16 cellular contexts compared by ENCODE assay signal in genomic region chr3:116886202-116886893, GRCh38.
DNase-seq lines count a peak whose midpoint lies in the region; ATAC-seq and TF ChIP-seq lines count a peak whose summit lies in the region.
"Had no signal": no experiment of that assay in that cellular context is flagged by ENCODE, and none has a peak within 500 bp of the region (broad histone marks: within the 10 kb centered on the region; RNA-seq: fewer than 3 reads in every experiment).

No MANE protein-coding gene starts in this region.

- H3K4me2 ChIP-seq in OCI-LY7 (ENCODE audit: low read length) (peak overlapping the region; percentile 75), GM23338 (no peak overlapping the region)

- CTCF ChIA-PET in OCI-LY7 (lab: Charles Lee; ENCODE audit: unreplicated experiment) (no interaction called here), MCF 10A (lab: Yijun Ruan, JAX) (no interaction called here)
- CTCF ChIA-PET in naive thymus-derived CD4-positive, alpha-beta T cell (lab: Charles Lee) = no interaction called here

- H3K4me3 ChIP-seq in OCI-LY7 (ENCODE audit: low read depth, low read length, poor library complexity, severe bottlenecking) (peak overlapping the region; percentile 52), GM23338 (no peak overlapping the region)
- H3K4me3 ChIP-seq in naive thymus-derived CD4-positive, alpha-beta T cell (ENCODE audit: low read length) = no peak overlapping the region
- H3K4me3 ChIP-seq: Peyer's patch, skin epidermis had no signal

- H3K4me1 ChIP-seq in OCI-LY7 (ENCODE audit: insufficient read depth, low read length, poor library complexity, severe bottlenecking) = peaks cover 25% of the 10 kb centered on the region
- H3K4me1 ChIP-seq in GM23338 (ENCODE audit: insufficient read depth) = no peaks in the 10 kb centered on the region
- no peaks in the 10 kb centered on the region for H3K4me1 ChIP-seq in naive thymus-derived CD4-positive, alpha-beta T cell (ENCODE audit: control insufficient read depth in 2 of 2, insufficient read depth in 2 of 2, low read length in 2 of 2)
- H3K4me1 ChIP-seq: Peyer's patch had no signal

- no peaks in the 10 kb centered on the region for H3K36me3 Mint-ChIP-seq in MCF 10A (ENCODE audit: insufficient read depth, unreplicated experiment)
- H3K36me3 Mint-ChIP-seq in GM23338 (ENCODE audit: low read depth) = no peaks in the 10 kb centered on the region
- no peaks in the 10 kb centered on the region for H3K36me3 Mint-ChIP-seq in glutamatergic neuron (ENCODE audit: unreplicated experiment)
- no peaks in the 10 kb centered on the region for H3K36me3 Mint-ChIP-seq in naive thymus-derived CD4-positive, alpha-beta T cell
- H3K36me3 Mint-ChIP-seq: activated naive CD4-positive, alpha-beta T cell treated with anti-CD3 and anti-CD28 coated beads, Interleukin-2, amount 50 U/mL, for 72 hours had no signal

- no peak overlapping the region for H3K27ac Mint-ChIP-seq in MCF 10A (ENCODE audit: low read depth, unreplicated experiment)
- H3K27ac Mint-ChIP-seq in GM23338 = no peak overlapping the region
- no peak overlapping the region for H3K27ac Mint-ChIP-seq in glutamatergic neuron (ENCODE audit: unreplicated experiment)
- no peak overlapping the region for H3K27ac Mint-ChIP-seq in naive thymus-derived CD4-positive, alpha-beta T cell
- H3K27ac Mint-ChIP-seq: activated naive CD4-positive, alpha-beta T cell treated with anti-CD3 and anti-CD28 coated beads, Interleukin-2, amount 50 U/mL, for 72 hours had no signal

- POLR2A ChIA-PET in OCI-LY7 (lab: Charles Lee) (interaction anchor here (0.6 to 0.7 kb wide), 3 partner anchors 11 to 20 kb away, joined by 3 to 5 read pairs (median 3); no protein-coding TSS in a partner anchor), MCF 10A (lab: Yijun Ruan, JAX) (no interaction called here)
- POLR2A ChIA-PET in naive thymus-derived CD4-positive, alpha-beta T cell (lab: Charles Lee) = no interaction called here

- DNase-seq in OCI-LY7 (ENCODE audit: low spot score) = peak; percentile 56
- no peak for DNase-seq in MCF 10A (ENCODE audit: unreplicated experiment)
- no peak for DNase-seq in GM23338 (ENCODE audit: low spot score)
- no peak for DNase-seq in glutamatergic neuron
- no peak for DNase-seq in naive thymus-derived CD4-positive, alpha-beta T cell
- DNase-seq: dermis blood vessel endothelial cell; HCEC 1CT; hippocampal formation; NCI-H1092 treated with DMSO at 0.1 percent for 48 hours; Peyer's patch; stimulated activated naive CD4-positive, alpha-beta T cell treated with Interleukin-2 at 50 U/mL for 16 hours had no signal

- H3K9me3 Mint-ChIP-seq in MCF 10A (ENCODE audit: unreplicated experiment) (no peaks in the 10 kb centered on the region), GM23338 (no peaks in the 10 kb centered on the region), glutamatergic neuron (ENCODE audit: unreplicated experiment) (no peaks in the 10 kb centered on the region)
- H3K9me3 Mint-ChIP-seq in naive thymus-derived CD4-positive, alpha-beta T cell = peaks cover 0 to 6% (median 2%) of the 10 kb centered on the region in 11 donors

- H3K9me3 ChIP-seq in OCI-LY7 (ENCODE audit: low read length) = no peaks in the 10 kb centered on the region
- no peaks in the 10 kb centered on the region for H3K9me3 ChIP-seq in naive thymus-derived CD4-positive, alpha-beta T cell (ENCODE audit: control insufficient read depth in 2 of 3, low read length in 3 of 3)
- H3K9me3 ChIP-seq: Peyer's patch had no signal

- H3K79me2 ChIP-seq in OCI-LY7 (ENCODE audit: insufficient read depth, low read depth, low read length) = no peaks in the 10 kb centered on the region
- H3K79me2 ChIP-seq in GM23338 (replicated peaks; ENCODE audit: insufficient read depth) = no peaks in the 10 kb centered on the region

- ATAC-seq in GM18517 (IDR thresholded peaks at IDR 0.05; ENCODE audit: unreplicated experiment) = peak; percentile 97
- peak; percentile 95 for ATAC-seq in GM21526 (IDR thresholded peaks at IDR 0.05; ENCODE audit: low FRiP score, unreplicated experiment)
- peak; percentile 88 for ATAC-seq in HG03103 (IDR thresholded peaks at IDR 0.05; ENCODE audit: low read depth, unreplicated experiment)
- ATAC-seq in GM23338 = no peak
- no peak for ATAC-seq in naive thymus-derived CD4-positive, alpha-beta T cell
- ATAC-seq: activated naive CD4-positive, alpha-beta T cell treated with anti-CD3 and anti-CD28 coated beads, Interleukin-2, amount 50 U/mL, for 72 hours had no signal

- H3K9me2 ChIP-seq in OCI-LY7 (ENCODE audit: insufficient read depth, low read length) (peaks cover 4% of the 10 kb centered on the region; the same call in 1 of the 2 replicates), GM23338 (ENCODE audit: insufficient read depth) (no peaks in the 10 kb centered on the region)

- H3K27ac ChIP-seq in OCI-LY7 (ENCODE audit: low read depth, low read length, poor library complexity, severe bottlenecking) (peak overlapping the region; percentile 84), GM23338 (ENCODE audit: low read depth) (no peak overlapping the region)
- no peak overlapping the region for H3K27ac ChIP-seq in naive thymus-derived CD4-positive, alpha-beta T cell (ENCODE audit: low read depth, low read length)
- H3K27ac ChIP-seq: Peyer's patch, skin epidermis had no signal

- intact Hi-C loops in OCI-LY7 (cut with micrococcal nuclease; ENCODE audit: unreplicated experiment) (loop anchor here (5.0 to 10.0 kb wide), 2 partner anchors 838 to 1091 kb away; no protein-coding TSS in a partner anchor), MCF 10A (cut with micrococcal nuclease) (no loop called here)
- intact Hi-C loops in naive thymus-derived CD4-positive, alpha-beta T cell (cut with micrococcal nuclease) = no loop called here

- H3F3A ChIP-seq in GM23338 (replicated peaks; ENCODE audit: low read depth) = no peaks in the 10 kb centered on the region

- no peaks in the 10 kb centered on the region for H3K27me3 ChIP-seq in GM23338 (ENCODE audit: insufficient read depth)
- H3K27me3 ChIP-seq in naive thymus-derived CD4-positive, alpha-beta T cell (ENCODE audit: control insufficient read depth in 2 of 2, insufficient read depth in 2 of 2, low read length in 2 of 2) = no peaks in the 10 kb centered on the region
- H3K27me3 ChIP-seq: Peyer's patch had no signal

- H2AFZ ChIP-seq in OCI-LY7 (ENCODE audit: low read length) (peak overlapping the region; percentile 96), GM23338 (no peak overlapping the region)

- TF ChIP-seq CTCF in OCI-LY7 (conservative IDR thresholded peaks at IDR 0.05; ENCODE audit: low read length) (no peak), MCF 10A (IDR thresholded peaks at IDR 0.05; ENCODE audit: unreplicated experiment) (no peak), GM23338 (conservative IDR thresholded peaks at IDR 0.05; ENCODE audit: low read depth in 2 of 2) (no peak), glutamatergic neuron (IDR thresholded peaks at IDR 0.05; ENCODE audit: partially characterized antibody, unreplicated experiment) (no peak)

- H3K4me3 Mint-ChIP-seq in MCF 10A (ENCODE audit: unreplicated experiment) (no peak overlapping the region), GM23338 (no peak overlapping the region), glutamatergic neuron (ENCODE audit: unreplicated experiment) (no peak overlapping the region)
- no peak overlapping the region for H3K4me3 Mint-ChIP-seq in naive thymus-derived CD4-positive, alpha-beta T cell

- no peaks in the 10 kb centered on the region for H3K27me3 Mint-ChIP-seq in MCF 10A (ENCODE audit: insufficient read depth, unreplicated experiment)
- H3K27me3 Mint-ChIP-seq in GM23338 (ENCODE audit: insufficient read depth, low read depth, poor library complexity) = peaks cover 3% of the 10 kb centered on the region
- H3K27me3 Mint-ChIP-seq in glutamatergic neuron (ENCODE audit: unreplicated experiment) = no peaks in the 10 kb centered on the region
- H3K27me3 Mint-ChIP-seq in naive thymus-derived CD4-positive, alpha-beta T cell = no peaks in the 10 kb centered on the region

- TSS peak; percentile 79 for BruUV-seq in OCI-LY7 (replicated peaks; lab: Mats Ljungman, UMichigan)
- no TSS peak for BruUV-seq in MCF 10A (replicated peaks; lab: Mats Ljungman, UMichigan)

- H4K20me1 ChIP-seq in OCI-LY7 (ENCODE audit: insufficient read depth, low read length) = no peaks in the 10 kb centered on the region
- no peaks in the 10 kb centered on the region for H4K20me1 ChIP-seq in GM23338 (replicated peaks; ENCODE audit: insufficient read depth)

- H3K36me3 ChIP-seq in OCI-LY7 (ENCODE audit: insufficient read depth, low read length) (no peaks in the 10 kb centered on the region), GM23338 (ENCODE audit: insufficient read depth) (no peaks in the 10 kb centered on the region)
- no peaks in the 10 kb centered on the region for H3K36me3 ChIP-seq in naive thymus-derived CD4-positive, alpha-beta T cell (ENCODE audit: control insufficient read depth in 2 of 3, insufficient read depth in 3 of 3, low read length in 3 of 3)
- H3K36me3 ChIP-seq: Peyer's patch had no signal

- H3K4me1 Mint-ChIP-seq in MCF 10A (ENCODE audit: insufficient read depth, unreplicated experiment) (no peaks in the 10 kb centered on the region), GM23338 (no peaks in the 10 kb centered on the region; the same call in 2 of the 3 replicates), glutamatergic neuron (ENCODE audit: low read depth, unreplicated experiment) (peaks cover 3% of the 10 kb centered on the region)
- H3K4me1 Mint-ChIP-seq in naive thymus-derived CD4-positive, alpha-beta T cell = no peaks in the 10 kb centered on the region

TF ChIP-seq in GM23338, 12 proteins besides CTCF, POLR2A, EP300 and RAD21 (continues in another document):
- TF ChIP-seq JUNB (IDR thresholded peaks at IDR 0.05; ENCODE audit: unreplicated experiment) (no peak), POLR2AphosphoS5 (IDR thresholded peaks at IDR 0.05; ENCODE audit: low read depth) (no peak), EZH2phosphoT487 (IDR thresholded peaks at IDR 0.05; ENCODE audit: unreplicated experiment) (no peak)
- TF ChIP-seq, protein P1, sequence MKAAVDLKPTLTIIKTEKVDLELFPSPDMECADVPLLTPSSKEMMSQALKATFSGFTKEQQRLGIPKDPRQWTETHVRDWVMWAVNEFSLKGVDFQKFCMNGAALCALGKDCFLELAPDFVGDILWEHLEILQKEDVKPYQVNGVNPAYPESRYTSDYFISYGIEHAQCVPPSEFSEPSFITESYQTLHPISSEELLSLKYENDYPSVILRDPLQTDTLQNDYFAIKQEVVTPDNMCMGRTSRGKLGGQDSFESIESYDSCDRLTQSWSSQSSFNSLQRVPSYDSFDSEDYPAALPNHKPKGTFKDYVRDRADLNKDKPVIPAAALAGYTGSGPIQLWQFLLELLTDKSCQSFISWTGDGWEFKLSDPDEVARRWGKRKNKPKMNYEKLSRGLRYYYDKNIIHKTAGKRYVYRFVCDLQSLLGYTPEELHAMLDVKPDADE (IDR thresholded peaks at IDR 0.05) = no peak

Comparison
In these comparisons a context has a peak if more than half of its experiments do, and no peak if none do; other contexts are left out.
1. ATAC-seq: peak in GM18517 (single experiment), GM21526 (single experiment) and HG03103 (single experiment); none in GM23338 (single experiment) and naive thymus-derived CD4-positive, alpha-beta T cell (single experiment).